ENCODE assay signal across 15 cellular contexts in the genomic region with DNA sequence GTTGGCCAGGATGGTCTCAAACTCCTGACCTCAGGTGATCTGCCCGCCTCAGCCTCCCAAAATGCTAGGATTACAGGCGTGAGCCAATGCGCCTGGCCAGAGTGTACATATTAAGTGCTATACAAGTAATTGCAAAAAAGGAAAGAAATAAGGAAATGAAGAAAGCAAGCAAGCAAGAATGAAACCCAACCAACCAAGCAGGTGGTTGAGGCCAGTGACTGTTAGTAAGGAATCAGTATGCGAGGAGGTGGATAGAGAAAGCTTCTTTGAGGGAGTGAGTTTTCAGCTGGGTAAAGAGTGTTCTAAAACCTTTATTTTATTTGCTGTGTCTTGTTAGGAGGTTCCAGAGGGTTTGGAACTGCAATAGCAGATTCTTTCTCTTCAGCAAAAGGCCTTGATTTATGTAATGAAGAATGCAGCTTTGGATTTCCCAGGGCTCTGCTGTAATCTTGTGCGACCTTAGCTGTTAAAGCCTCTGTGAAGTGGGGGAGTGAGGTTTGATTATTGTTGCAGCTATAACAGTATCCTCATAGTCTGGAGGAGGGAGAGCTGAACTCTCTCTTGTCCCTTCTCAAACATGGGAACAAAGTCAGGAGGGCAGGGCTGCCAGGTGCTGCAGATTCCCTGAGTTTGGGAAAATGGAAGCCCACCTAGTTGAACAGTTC. TPM values are rescaled to one million over a fixed set of nuclear protein-coding genes. Genes with fewer than 3 reads are reported as not detected.
A peak's percentile ranks its signal among the peaks of the same experiment; 100 is the strongest.
DNase-seq lines count a peak whose midpoint lies in the region; ATAC-seq and TF ChIP-seq lines count a peak whose summit lies in the region.
"Had no signal": no experiment of that assay in that cellular context is flagged by ENCODE, and none has a peak within 500 bp of the region (broad histone marks: within the 10 kb centered on the region; RNA-seq: fewer than 3 reads in every experiment).

No MANE protein-coding gene starts in this region.

- no peak overlapping the region for H3K23ac ChIP-seq in H9 (ENCODE audit: insufficient read length, low read depth, low read length)

- H3K4me3 Mint-ChIP-seq in H9, result no peak overlapping the region
- H3K4me3 Mint-ChIP-seq in T-helper 17 cell, result peak overlapping the region; percentile 25
- H3K4me3 Mint-ChIP-seq in stimulated activated effector memory CD8-positive, alpha-beta T cell treated with anti-CD3 and anti-CD28 coated beads, Interleukin-12 subunit alpha, Interleukin-12 subunit beta, amount 100 ng/mL, for 72 hours, result no peak overlapping the region

- no peak overlapping the region for H2BK5ac ChIP-seq in H9 (ENCODE audit: insufficient read length, low read length)

- H3K4ac ChIP-seq in H9 (ENCODE audit: low read depth, low read length), result no peak overlapping the region

- in situ Hi-C loops in ACHN (cut with HindIII; ENCODE audit: low pct_ligation_motif_present, low pct_unique_long_range_greater_than_20kb, low sequenced_read_pairs), result no loop called here
- in situ Hi-C loops in mammary epithelial cell (cut with MboI; ENCODE audit: low sequenced_read_pairs in 2 of 2), result no loop called here

- H2BK120ac ChIP-seq in H9 (ENCODE audit: low read depth, low read length, poor library complexity, severe bottlenecking), result no peak overlapping the region

- H3K4me1 Mint-ChIP-seq in H9 (peaks cover 28 to 34% of the 10 kb centered on the region in 2 experiments), T-helper 17 cell (peaks cover 42% of the 10 kb centered on the region)
- H3K4me1 Mint-ChIP-seq in stimulated activated effector memory CD8-positive, alpha-beta T cell treated with anti-CD3 and anti-CD28 coated beads, Interleukin-12 subunit alpha, Interleukin-12 subunit beta, amount 100 ng/mL, for 72 hours, result peaks cover 63% of the 10 kb centered on the region

- H3K27ac Mint-ChIP-seq in H9, result no peak overlapping the region
- H3K27ac Mint-ChIP-seq in T-helper 17 cell, result peak overlapping the region; percentile 97
- peak overlapping the region; percentile 97 for H3K27ac Mint-ChIP-seq in stimulated activated effector memory CD8-positive, alpha-beta T cell treated with anti-CD3 and anti-CD28 coated beads, Interleukin-12 subunit alpha, Interleukin-12 subunit beta, amount 100 ng/mL, for 72 hours

- H3K4me1 ChIP-seq in H9 (ENCODE audit: insufficient read depth, low read length), result peaks cover 8% of the 10 kb centered on the region; the same call in 1 of the 2 replicates
- peaks cover 6% of the 10 kb centered on the region for H3K4me1 ChIP-seq in mammary epithelial cell (ENCODE audit: insufficient read depth, low read length)

- H3K9me3 ChIP-seq in H9 (ENCODE audit: control insufficient read depth, low read depth, low read length) (no peaks in the 10 kb centered on the region), T-helper 17 cell (ENCODE audit: control insufficient read depth, low read length, poor library complexity, severe bottlenecking) (no peaks in the 10 kb centered on the region), mammary epithelial cell (replicated peaks; ENCODE audit: insufficient read depth, low read length) (no peaks in the 10 kb centered on the region)
- H3K9me3 ChIP-seq: transverse colon had no signal

- no CpG with 5 or more reads among the region's 5 CpGs for WGBS in H9 (ENCODE audit: extremely low coverage, insufficient read length, low lambda C conversion rate)
- 96% methylated on average over 5 of the region's 5 CpGs for WGBS in mammary epithelial cell (ENCODE audit: low coverage, missing lambda C conversion rate)

- no peak overlapping the region for H2BK20ac ChIP-seq in H9 (ENCODE audit: low read depth, low read length, poor library complexity, severe bottlenecking)

- H3K79me2 ChIP-seq in H9 (ENCODE audit: insufficient read depth, low read length), result no peaks in the 10 kb centered on the region
- H3K79me2 ChIP-seq in mammary epithelial cell (ENCODE audit: insufficient read depth, low read length), result peaks cover 13% of the 10 kb centered on the region

- DNase-seq in activated CD8-positive, alpha-beta memory T cell treated with anti-CD3 and anti-CD28 coated beads for 24 hours, result peak; percentile 35
- no peak for DNase-seq in activated CD8-positive, alpha-beta memory T cell treated with anti-CD3 and anti-CD28 coated beads, Interleukin-2, amount 50 U/mL, for 48 hours
- peak; percentile 2 for DNase-seq in H9
- no peak for DNase-seq in T-helper 17 cell
- no peak for DNase-seq in stimulated activated effector memory CD8-positive, alpha-beta T cell treated with anti-CD3 and anti-CD28 coated beads, Interleukin-12 subunit alpha, Interleukin-12 subunit beta, amount 100 ng/mL, for 72 hours (ENCODE audit: low spot score in 2 of 2)
- no peak for DNase-seq in ACHN
- DNase-seq in mammary epithelial cell, result no peak
- no peak for DNase-seq in AG08395 (ENCODE audit: low spot score)
- DNase-seq: activated CD4-positive, CD25-positive, alpha-beta regulatory T cell; central memory CD4-positive, alpha-beta T cell; NCI-H345; transverse colon had no signal

- no peaks in the 10 kb centered on the region for H4K20me1 ChIP-seq in H9 (ENCODE audit: control insufficient read depth, insufficient read depth, insufficient read length)
- H4K20me1 ChIP-seq in mammary epithelial cell (ENCODE audit: insufficient read depth, low read length), result no peaks in the 10 kb centered on the region

- H2AFZ ChIP-seq in H9 (ENCODE audit: low read length), result no peak overlapping the region
- H2AFZ ChIP-seq in mammary epithelial cell (ENCODE audit: low read depth, low read length), result no peak overlapping the region

- H4K8ac ChIP-seq in H9 (replicated peaks; ENCODE audit: insufficient read length, low read depth, low read length), result no peak overlapping the region

- H2AK5ac ChIP-seq in H9 (ENCODE audit: insufficient read length, low read length), result no peak overlapping the region

- no peak overlapping the region for H3K56ac ChIP-seq in H9 (ENCODE audit: insufficient read length, low read depth, low read length)

- intact Hi-C loops in mammary epithelial cell (cut with micrococcal nuclease), result no loop called here

- H3K27ac ChIP-seq in H9 (ENCODE audit: insufficient read length, low read depth, low read length) (no peak overlapping the region), mammary epithelial cell (ENCODE audit: insufficient read depth, low read depth, low read length) (no peak overlapping the region)
- H3K27ac ChIP-seq: transverse colon had no signal

- H3K14ac ChIP-seq in H9 (ENCODE audit: insufficient read depth, low read length), result no peak overlapping the region

- dilution Hi-C loops in mammary epithelial cell (cut with HindIII; ENCODE audit: low sequenced_read_pairs), result no loop called here

- H3K4me3 ChIP-seq in mammary epithelial cell (replicated peaks in 1 of 3; ENCODE audit: insufficient read depth in 1 of 3, low read depth in 2 of 3, low read length in 3 of 3), result no peak overlapping the region
- H3K4me3 ChIP-seq: transverse colon had no signal

- no peak overlapping the region for H3K18ac ChIP-seq in H9 (ENCODE audit: insufficient read length, low read depth, low read length)

- H3K79me1 ChIP-seq in H9 (ENCODE audit: insufficient read depth, low read depth, low read length, poor library complexity, severe bottlenecking), result no peaks in the 10 kb centered on the region

- H3K9ac ChIP-seq in H9 (ENCODE audit: extremely low read depth, insufficient read length, low read length) (no peak overlapping the region), mammary epithelial cell (ENCODE audit: insufficient read depth, low read length) (no peak overlapping the region)

- H3K27me3 Mint-ChIP-seq in H9 (ENCODE audit: low read depth), result peaks cover 1% of the 10 kb centered on the region; the same call in 1 of the 2 replicates
- H3K27me3 Mint-ChIP-seq in T-helper 17 cell, result no peaks in the 10 kb centered on the region

- no peaks in the 10 kb centered on the region for H3K9me3 Mint-ChIP-seq in H9
- H3K9me3 Mint-ChIP-seq in stimulated activated effector memory CD8-positive, alpha-beta T cell treated with anti-CD3 and anti-CD28 coated beads, Interleukin-12 subunit alpha, Interleukin-12 subunit beta, amount 100 ng/mL, for 72 hours, result no peaks in the 10 kb centered on the region

- no peak overlapping the region for H2BK12ac ChIP-seq in H9 (ENCODE audit: insufficient read length, low read depth, low read length)

- ATAC-seq in T-helper 17 cell, result no peak
- no peak for ATAC-seq in stimulated activated effector memory CD8-positive, alpha-beta T cell treated with anti-CD3 and anti-CD28 coated beads, Interleukin-12 subunit alpha, Interleukin-12 subunit beta, amount 100 ng/mL, for 72 hours
- ATAC-seq: HCT116, Right ventricle myocardium inferior, sciatic nerve had no signal

- H3K23me2 ChIP-seq in H9 (ENCODE audit: insufficient read length, low read depth, low read length, poor library complexity, severe bottlenecking), result no peaks in the 10 kb centered on the region

- H3K36me3 Mint-ChIP-seq in H9 (ENCODE audit: insufficient read depth in 1 of 3, low read depth in 3 of 3), result peaks cover 0 to 7% (median 4%) of the 10 kb centered on the region in 3 experiments; a peak in 6 of 7 replicates
- H3K36me3 Mint-ChIP-seq in T-helper 17 cell (ENCODE audit: low read depth), result peaks cover 15% of the 10 kb centered on the region
- H3K36me3 Mint-ChIP-seq in stimulated activated effector memory CD8-positive, alpha-beta T cell treated with anti-CD3 and anti-CD28 coated beads, Interleukin-12 subunit alpha, Interleukin-12 subunit beta, amount 100 ng/mL, for 72 hours, result peaks cover 86% of the 10 kb centered on the region

- peaks cover 6% of the 10 kb centered on the region for H3K36me3 ChIP-seq in mammary epithelial cell (ENCODE audit: insufficient read depth, low read length)

- no peak overlapping the region for H4K5ac ChIP-seq in H9 (ENCODE audit: insufficient read length, low read depth, low read length)

- no peak overlapping the region for H3T11ph ChIP-seq in H9 (ENCODE audit: low read length)

- CTCF ChIA-PET in mammary epithelial cell (lab: Charles Lee; ENCODE audit: low non-redundant PET), result no interaction called here

- H3K27me3 ChIP-seq in H9 (ENCODE audit: insufficient read depth, low read length) (no peaks in the 10 kb centered on the region), mammary epithelial cell (ENCODE audit: insufficient read depth, low read length) (no peaks in the 10 kb centered on the region)
- H3K27me3 ChIP-seq: transverse colon had no signal

- H3K4me2 ChIP-seq in H9 (ENCODE audit: insufficient read depth, insufficient read length, low read length) (no peak overlapping the region), mammary epithelial cell (ENCODE audit: insufficient read depth, low read depth, low read length) (no peak overlapping the region)

- no peak for TF ChIP-seq CTCF in H9 (conservative IDR thresholded peaks at IDR 0.05)
- TF ChIP-seq CTCF in mammary epithelial cell (conservative IDR thresholded peaks at IDR 0.05 in 1 of 2, IDR thresholded peaks at IDR 0.05 in 1 of 2; ENCODE audit: extremely low read depth in 1 of 2, insufficient read depth in 1 of 2, low read depth in 1 of 2, low read length in 2 of 2), result no peak

- no peak overlapping the region for H2BK15ac ChIP-seq in H9 (ENCODE audit: low read depth, low read length)

- no TSS peak for BruUV-seq in mammary epithelial cell (replicated peaks; lab: Mats Ljungman, UMichigan)

- no peak overlapping the region for H4K91ac ChIP-seq in H9 (ENCODE audit: insufficient read length, low read depth, low read length)

RNA-seq across cellular contexts. Expression of a gene that starts 5.7 kb away (rescaled TPM):
- total RNA-seq in H9 (2021) (4.6 and 5.9 TPM in 2 replicates), T-helper 17 cell (10 to 100 TPM; 16.8 to 20.2 TPM), mammary epithelial cell (1 to 10 TPM; 6.7 to 8.2 TPM)
- polyA plus RNA-seq in mammary epithelial cell, result 5.3 TPM
- 37.1 TPM for polyA minus RNA-seq in mammary epithelial cell

Comparison
In these comparisons a context has a peak if more than half of its experiments do, and no peak if none do; other contexts are left out.
1. DNase-seq: peak in activated CD8-positive, alpha-beta memory T cell treated with anti-CD3 and anti-CD28 coated beads for 24 hours (single experiment) and H9 (single experiment); none in activated CD8-positive, alpha-beta memory T cell treated with anti-CD3 and anti-CD28 coated beads, Interleukin-2, amount 50 U/mL, for 48 hours (single experiment), T-helper 17 cell (0 of 3), stimulated activated effector memory CD8-positive, alpha-beta T cell treated with anti-CD3 and anti-CD28 coated beads, Interleukin-12 subunit alpha, Interleukin-12 subunit beta, amount 100 ng/mL, for 72 hours (0 of 2), ACHN (single experiment), mammary epithelial cell (single experiment) and AG08395 (single experiment).
2. H3K27ac Mint-ChIP-seq: peak in T-helper 17 cell (single experiment) and stimulated activated effector memory CD8-positive, alpha-beta T cell treated with anti-CD3 and anti-CD28 coated beads, Interleukin-12 subunit alpha, Interleukin-12 subunit beta, amount 100 ng/mL, for 72 hours (single experiment); none in H9 (0 of 3).